ENCODE assay signal across 21 cellular contexts in genomic region chr17:18250708-18251107, GRCh38. TPM values are rescaled to one million over a fixed set of nuclear protein-coding genes. Genes with fewer than 3 reads are reported as not detected.
DNase-seq lines count a peak whose midpoint lies in the region; ATAC-seq and TF ChIP-seq lines count a peak whose summit lies in the region.
"Had no signal": no experiment of that assay in that cellular context is flagged by ENCODE, and none has a peak within 500 bp of the region (broad histone marks: within the 10 kb centered on the region; RNA-seq: fewer than 3 reads in every experiment).

No MANE protein-coding gene starts in this region.

- TF ChIP-seq CTCF in 22Rv1 (IDR thresholded peaks at IDR 0.05) (no peak), Calu3 (IDR thresholded peaks at IDR 0.05; ENCODE audit: unreplicated experiment) (no peak), WTC11 (IDR thresholded peaks at IDR 0.05) (no peak), endothelial cell (IDR thresholded peaks at IDR 0.05; ENCODE audit: unreplicated experiment) (no peak)

- peaks cover 3% of the 10 kb centered on the region for H3K4me1 ChIP-seq in CD4-positive, alpha-beta memory T cell (ENCODE audit: insufficient read depth, low read length)
- H3K4me1 ChIP-seq: HAP-1, SJCRH30 had no signal

- CTCF ChIA-PET in Calu3 (lab: Charles Lee) = no interaction called here
- CTCF ChIA-PET in WTC11 (lab: Charles Lee) = interaction anchor here (0.6 to 0.9 kb wide), 2 partner anchors 33 to 70 kb away, joined by 3 read pairs; no protein-coding TSS in a partner anchor
- CTCF ChIA-PET in CD4-positive, alpha-beta memory T cell (lab: Charles Lee; ENCODE audit: partially characterized antibody) = no interaction called here

- H3K9me3 ChIP-seq in CD4-positive, alpha-beta memory T cell (ENCODE audit: control insufficient read depth in 1 of 2, low read length in 2 of 2) = no peaks in the 10 kb centered on the region
- H3K9me3 ChIP-seq: BLaER1 treated with 17β-estradiol and CSF1 and Interleukin-3, amounts not matched to agents 10 nM and 100 nM; HAP-1; MG63; SJCRH30 had no signal

- intact Hi-C loops in Calu3 (cut with micrococcal nuclease; ENCODE audit: unreplicated experiment) = no loop called here
- intact Hi-C loops in CD4-positive, alpha-beta memory T cell (cut with micrococcal nuclease) = no loop called here

- POLR2A ChIA-PET in WTC11 (lab: Charles Lee) = no interaction called here
- POLR2A ChIA-PET in CD4-positive, alpha-beta memory T cell (lab: Charles Lee; ENCODE audit: partially characterized antibody) = interaction anchor here (1.2 kb wide), 1 partner anchor 10 kb away, joined by 4 read pairs; the partner anchor contains the start of gene MIEF2

- BruUV-seq in Calu3 (replicated peaks; lab: Mats Ljungman, UMichigan) = no TSS peak

- H3K4me3 ChIP-seq in CD4-positive, alpha-beta memory T cell (ENCODE audit: low read length in 2 of 2) = no peak overlapping the region
- H3K4me3 ChIP-seq: BLaER1 treated with 17β-estradiol and CSF1 and Interleukin-3, amounts not matched to agents 10 nM and 100 nM; GM23248; HAP-1; MG63; SJCRH30 had no signal

- no peaks in the 10 kb centered on the region for H3K4me1 Mint-ChIP-seq in Calu3 (ENCODE audit: low read depth, unreplicated experiment)
- peaks cover 21% of the 10 kb centered on the region for H3K4me1 Mint-ChIP-seq in WTC11
- peaks cover 9% of the 10 kb centered on the region for H3K4me1 Mint-ChIP-seq in endothelial cell (ENCODE audit: unreplicated experiment)
- H3K4me1 Mint-ChIP-seq in CD4-positive, alpha-beta memory T cell = peaks cover 2 to 13% (median 6%) of the 10 kb centered on the region in 4 donors

- no peak for DNase-seq in Calu3
- DNase-seq in WTC11 (ENCODE audit: low spot score) = no peak
- no peak for DNase-seq in endothelial cell (ENCODE audit: low spot score)
- no peak for DNase-seq in NCI-H1092 (lab: John Stamatoyannopoulos, UW)
- DNase-seq in KG1 (lab: John Stamatoyannopoulos, UW) = no peak
- DNase-seq in CD4-positive, alpha-beta memory T cell = no peak
- DNase-seq in DMS53 treated with DMSO at 0.1 percent for 48 hours (lab: John Stamatoyannopoulos, UW; ENCODE audit: unreplicated experiment) = no peak
- DNase-seq: AML-193; CD8-positive, alpha-beta T cell; GM23248; MG63; NCI-H1694; NCI-H524; NCI-H748 treated with DMSO at 0.1 percent for 48 hours; SJCRH30; T-helper 17 cell had no signal

- H3K27me3 ChIP-seq in CD4-positive, alpha-beta memory T cell (ENCODE audit: insufficient read depth, low read length) = no peaks in the 10 kb centered on the region
- H3K27me3 ChIP-seq: BLaER1 treated with 17β-estradiol and CSF1 and Interleukin-3, amounts not matched to agents 10 nM and 100 nM; MG63; SJCRH30 had no signal

- ATAC-seq in WTC11 = no peak
- ATAC-seq: CD8-positive, alpha-beta T cell; Right ventricle myocardium inferior; SK-N-SH treated with all-trans-retinoic acid at 6 μM for 48 hours; T-helper 17 cell had no signal

- peak overlapping the region; percentile 29; the same call in 1 of the 2 replicates for H3K27ac ChIP-seq in 22Rv1
- no peak overlapping the region for H3K27ac ChIP-seq in CD4-positive, alpha-beta memory T cell (ENCODE audit: low read depth, low read length)
- H3K27ac ChIP-seq: BLaER1 treated with 17β-estradiol and CSF1 and Interleukin-3, amounts not matched to agents 10 nM and 100 nM; GM23248; SJCRH30 had no signal

- peak overlapping the region; percentile 36 for H3K27ac Mint-ChIP-seq in Calu3 (ENCODE audit: unreplicated experiment)
- H3K27ac Mint-ChIP-seq in WTC11 = 0 out of 2 replicates have a peak overlapping the region, but pooled peaks have one; percentile 44
- no peak overlapping the region for H3K27ac Mint-ChIP-seq in endothelial cell (ENCODE audit: unreplicated experiment)
- H3K27ac Mint-ChIP-seq in CD4-positive, alpha-beta memory T cell = no peak overlapping the region
- H3K27ac Mint-ChIP-seq: CD8-positive, alpha-beta T cell had no signal

- H3K4me3 Mint-ChIP-seq in Calu3 (ENCODE audit: low read depth, unreplicated experiment) (no peak overlapping the region), WTC11 (no peak overlapping the region), endothelial cell (ENCODE audit: unreplicated experiment) (peak overlapping the region; percentile 74)
- H3K4me3 Mint-ChIP-seq in CD4-positive, alpha-beta memory T cell = no peak overlapping the region
- H3K4me3 Mint-ChIP-seq: CD8-positive, alpha-beta T cell; T-helper 17 cell had no signal

- H3K36me3 Mint-ChIP-seq in Calu3 (ENCODE audit: insufficient read depth, unreplicated experiment) (peaks cover 61% of the 10 kb centered on the region), WTC11 (peaks cover 57% of the 10 kb centered on the region), endothelial cell (ENCODE audit: low read depth, unreplicated experiment) (peaks cover 34% of the 10 kb centered on the region)
- H3K36me3 Mint-ChIP-seq in CD4-positive, alpha-beta memory T cell = peaks cover 18 to 75% of the 10 kb centered on the region in 2 donors

- no peaks in the 10 kb centered on the region for H3K27me3 Mint-ChIP-seq in Calu3 (ENCODE audit: unreplicated experiment)
- H3K27me3 Mint-ChIP-seq in WTC11 (ENCODE audit: low read depth) = no peaks in the 10 kb centered on the region
- H3K27me3 Mint-ChIP-seq in endothelial cell (ENCODE audit: unreplicated experiment) = peaks cover 8% of the 10 kb centered on the region
- H3K27me3 Mint-ChIP-seq in CD4-positive, alpha-beta memory T cell = no peaks in the 10 kb centered on the region
- H3K27me3 Mint-ChIP-seq: T-helper 17 cell had no signal

- H3K9me3 Mint-ChIP-seq in Calu3 (ENCODE audit: low read depth, unreplicated experiment) = no peaks in the 10 kb centered on the region
- H3K9me3 Mint-ChIP-seq in WTC11 = no peaks in the 10 kb centered on the region
- no peaks in the 10 kb centered on the region for H3K9me3 Mint-ChIP-seq in endothelial cell (ENCODE audit: unreplicated experiment)
- no peaks in the 10 kb centered on the region for H3K9me3 Mint-ChIP-seq in CD4-positive, alpha-beta memory T cell
- H3K9me3 Mint-ChIP-seq: CD8-positive, alpha-beta T cell had no signal

- H3K36me3 ChIP-seq in CD4-positive, alpha-beta memory T cell (ENCODE audit: insufficient read depth, low read length) = peaks cover 91% of the 10 kb centered on the region

TF ChIP-seq in WTC11, 78 proteins besides CTCF, POLR2A, EP300 and RAD21 (continues in another document):
- no peak for TF ChIP-seq TCF7 (CRISPR knock-in tag; IDR thresholded peaks at IDR 0.05; ENCODE audit: low read depth)
- TF ChIP-seq ZNF671 (CRISPR knock-in tag; IDR thresholded peaks at IDR 0.05) = no peak
- TF ChIP-seq ZNF425 (CRISPR knock-in tag; conservative IDR thresholded peaks at IDR 0.05) = no peak
- no peak for TF ChIP-seq STAT6 (CRISPR knock-in tag; conservative IDR thresholded peaks at IDR 0.05; ENCODE audit: low read depth)

RNA-seq across cellular contexts. Expression of gene FLII, which starts 7.8 kb away (rescaled TPM):
- total RNA-seq in Calu3 (2022) (281 and 298 TPM in 2 replicates), WTC11 (2021) (298 to 313 TPM (median 309 TPM) in 3 replicates), endothelial cell (ENCODE audit: unreplicated experiment) (355 TPM)
- 100 to 1,000 TPM; 333 to 344 TPM for total RNA-seq in CD4-positive, alpha-beta memory T cell
- polyA plus RNA-seq in CD4-positive, alpha-beta memory T cell = 100 to 1,000 TPM; 113 to 204 TPM

RNA-seq across cellular contexts. Expression of gene MIEF2, which starts 9.8 kb away (rescaled TPM):
- total RNA-seq in Calu3 (2022) (13.3 and 14.7 TPM in 2 replicates), WTC11 (2021) (15.7 to 18.8 TPM (median 17.9 TPM) in 3 replicates), endothelial cell (ENCODE audit: unreplicated experiment) (11.6 TPM)
- 10 to 100 TPM; 18.2 to 19.3 TPM for total RNA-seq in CD4-positive, alpha-beta memory T cell
- polyA plus RNA-seq in CD4-positive, alpha-beta memory T cell = 10 to 100 TPM in 1 of 2 donors, 1 to 10 TPM in 1; 9.9 to 10.9 TPM

RNA-seq across cellular contexts. Expression of gene LLGL1, which starts 25.3 kb away (rescaled TPM):
- total RNA-seq in Calu3 (2022) (10.0 and 10.7 TPM in 2 replicates), WTC11 (2021) (76.0 to 87.8 TPM (median 78.6 TPM) in 3 replicates), endothelial cell (ENCODE audit: unreplicated experiment) (57.2 TPM)
- 10 to 100 TPM; 19.9 to 20.5 TPM for total RNA-seq in CD4-positive, alpha-beta memory T cell
- 1 to 10 TPM in 1 of 2 donors, under 1 TPM in 1; 0.25 to 1.3 TPM for polyA plus RNA-seq in CD4-positive, alpha-beta memory T cell

Comparison
In these comparisons a context has a peak if more than half of its experiments do, and no peak if none do; other contexts are left out.
1. H3K27ac Mint-ChIP-seq: peak in Calu3 (single experiment) and WTC11 (single experiment); none in endothelial cell (single experiment) and CD4-positive, alpha-beta memory T cell (0 of 7).